In the genomic region with DNA sequence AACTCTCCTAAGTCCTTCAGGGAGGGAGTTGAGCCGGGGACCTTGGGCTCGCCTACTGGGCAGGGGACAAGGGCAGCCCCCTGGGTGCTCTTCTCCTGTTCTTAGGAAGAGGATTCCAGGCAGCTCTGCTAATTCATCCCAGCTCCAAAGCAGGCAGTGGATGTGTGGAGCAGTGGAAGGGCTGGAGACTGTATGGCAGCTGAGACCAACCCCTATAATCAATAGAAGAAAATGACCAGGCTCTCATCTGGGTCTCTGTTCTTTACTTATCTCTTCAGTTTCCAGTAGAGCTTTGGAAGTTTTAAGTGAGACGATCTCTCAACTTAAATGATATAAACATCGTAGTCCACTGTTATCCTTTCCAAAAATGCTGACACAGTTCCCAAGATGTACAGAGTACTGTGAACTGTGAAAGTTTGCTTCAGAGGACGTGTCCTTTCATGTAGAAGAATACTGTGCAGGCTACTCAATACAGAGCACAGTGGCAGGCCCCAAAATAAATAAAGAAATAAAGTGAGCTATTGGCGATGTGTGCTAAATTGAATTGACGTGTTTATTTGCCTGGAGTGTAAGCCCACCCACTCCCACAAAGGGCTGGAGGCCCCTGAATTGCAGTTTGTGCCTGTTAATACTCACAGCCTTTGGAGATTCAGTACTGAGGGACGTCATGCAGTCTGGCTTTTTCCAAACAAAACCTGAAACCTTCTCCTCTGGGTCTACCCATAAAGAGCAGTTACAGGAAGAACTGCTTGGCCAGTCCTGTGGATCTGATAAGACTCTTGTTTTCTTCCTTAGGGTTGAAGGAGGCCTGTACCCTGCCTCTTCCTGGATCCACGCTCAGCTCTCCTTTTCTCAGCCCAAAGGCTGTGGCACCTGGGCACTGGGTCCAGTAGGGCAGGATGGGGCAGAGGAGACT, we compare ENCODE assay signal across 11 cellular contexts.
DNase-seq lines count a peak whose midpoint lies in the region; ATAC-seq and TF ChIP-seq lines count a peak whose summit lies in the region.
"Had no signal": no experiment of that assay in that cellular context is flagged by ENCODE, and none has a peak within 500 bp of the region (broad histone marks: within the 10 kb centered on the region; RNA-seq: fewer than 3 reads in every experiment).

No MANE protein-coding gene starts in this region.

- no peaks in the 10 kb centered on the region for H3K27me3 ChIP-seq in suprapubic skin

- H3K27ac Mint-ChIP-seq in HFFc6, result peak overlapping the region; percentile 91
- H3K27ac Mint-ChIP-seq: activated CD8-positive, alpha-beta memory T cell treated with anti-CD3 and anti-CD28 coated beads, Interleukin-2, amount 10 ng/mL, durations not matched to agents 7 days and 5 days; dendritic cell treated with granulocyte-macrophage colony-stimulating factor and Interleukin-4, amounts not matched to agents 40 ng/mL and 50 ng/mL, for 4 days had no signal

- TF ChIP-seq POLR2A in suprapubic skin (IDR thresholded peaks at IDR 0.05), result no peak

- peaks cover 22% of the 10 kb centered on the region for H3K4me1 ChIP-seq in suprapubic skin

- H3K36me3 Mint-ChIP-seq in HFFc6 (ENCODE audit: low read depth), result no peaks in the 10 kb centered on the region
- H3K36me3 Mint-ChIP-seq: activated CD8-positive, alpha-beta memory T cell treated with anti-CD3 and anti-CD28 coated beads, Interleukin-2, amount 10 ng/mL, durations not matched to agents 7 days and 5 days had no signal

- WGBS in suprapubic skin, result 79% methylated on average over 9 of the region's 9 CpGs

- H3K27ac ChIP-seq in coronary artery (peak overlapping the region; percentile 75 to 86), suprapubic skin (peak overlapping the region; percentile 67)

- H3K4me1 Mint-ChIP-seq in HFFc6 (ENCODE audit: low read depth), result peaks cover 20% of the 10 kb centered on the region
- H3K4me1 Mint-ChIP-seq: activated CD8-positive, alpha-beta memory T cell treated with anti-CD3 and anti-CD28 coated beads, Interleukin-2, amount 10 ng/mL, durations not matched to agents 7 days and 5 days had no signal

- peaks cover 1% of the 10 kb centered on the region for H3K27me3 Mint-ChIP-seq in HFFc6 (ENCODE audit: insufficient read depth)
- H3K27me3 Mint-ChIP-seq: activated CD8-positive, alpha-beta memory T cell treated with anti-CD3 and anti-CD28 coated beads, Interleukin-2, amount 10 ng/mL, durations not matched to agents 7 days and 5 days; dendritic cell treated with granulocyte-macrophage colony-stimulating factor and Interleukin-4, amounts not matched to agents 40 ng/mL and 50 ng/mL, for 4 days had no signal

- no peaks in the 10 kb centered on the region for H3K9me3 ChIP-seq in suprapubic skin

- H3K36me3 ChIP-seq in suprapubic skin, result no peaks in the 10 kb centered on the region

- TF ChIP-seq CTCF in HFFc6 (IDR thresholded peaks at IDR 0.05) (no peak), coronary artery (IDR thresholded peaks at IDR 0.05) (no peak), suprapubic skin (IDR thresholded peaks at IDR 0.05) (no peak), GM20000 (IDR thresholded peaks at IDR 0.05; ENCODE audit: extremely low read depth, missing control alignments) (no peak)

- ATAC-seq in GM21576 (IDR thresholded peaks at IDR 0.05; ENCODE audit: unreplicated experiment), result no peak
- ATAC-seq: activated CD8-positive, alpha-beta memory T cell treated with anti-CD3 and anti-CD28 coated beads, Interleukin-2, amount 10 ng/mL, durations not matched to agents 7 days and 5 days had no signal

- H3K9me3 Mint-ChIP-seq in HFFc6, result no peaks in the 10 kb centered on the region
- H3K9me3 Mint-ChIP-seq: dendritic cell treated with granulocyte-macrophage colony-stimulating factor and Interleukin-4, amounts not matched to agents 40 ng/mL and 50 ng/mL, for 4 days had no signal

- TF ChIP-seq EP300 in suprapubic skin (IDR thresholded peaks at IDR 0.05), result no peak

- peak overlapping the region; percentile 52; the same call in 1 of the 2 replicates for H3K4me3 Mint-ChIP-seq in HFFc6
- H3K4me3 Mint-ChIP-seq: activated CD8-positive, alpha-beta memory T cell treated with anti-CD3 and anti-CD28 coated beads, Interleukin-2, amount 10 ng/mL, durations not matched to agents 7 days and 5 days; dendritic cell treated with granulocyte-macrophage colony-stimulating factor and Interleukin-4, amounts not matched to agents 40 ng/mL and 50 ng/mL, for 4 days had no signal

- DNase-seq in HFFc6 (no peak), coronary artery (ENCODE audit: low spot score) (no peak), lung microvascular endothelial cell (ENCODE audit: low read depth in 2 of 2) (peak; percentile 4 to 32), suprapubic skin (ENCODE audit: low spot score in 2 of 2) (no peak), NCI-H510A (lab: John Stamatoyannopoulos, UW) (no peak), GM20000 (ENCODE audit: low spot score) (no peak), NCI-H774 (lab: John Stamatoyannopoulos, UW) (no peak)
- DNase-seq: activated CD8-positive, alpha-beta memory T cell treated with anti-CD3 and anti-CD28 coated beads, Interleukin-2, amount 10 ng/mL, durations not matched to agents 7 days and 5 days; DMS79 treated with DMSO at 0.1 percent for 48 hours had no signal

- H3K4me3 ChIP-seq in coronary artery (peak overlapping the region; percentile 18), suprapubic skin (no peak overlapping the region)

Comparison
In these comparisons a context has a peak if more than half of its experiments do, and no peak if none do; other contexts are left out.
1. DNase-seq: peak in lung microvascular endothelial cell (2 of 2); none in HFFc6 (single experiment), coronary artery (single experiment), suprapubic skin (0 of 2), NCI-H510A (single experiment), GM20000 (single experiment) and NCI-H774 (single experiment).